In genomic region chr12:105192624-105193225, GRCh38 we compare ENCODE assay signal across 23 cellular contexts. TPM values are rescaled to one million over a fixed set of nuclear protein-coding genes. Genes with fewer than 3 reads are reported as not detected.
DNase-seq lines count a peak whose midpoint lies in the region; ATAC-seq, FAIRE-seq and TF ChIP-seq lines count a peak whose summit lies in the region.
"Had no signal": no experiment of that assay in that cellular context is flagged by ENCODE, and none has a peak within 500 bp of the region (broad histone marks: within the 10 kb centered on the region; RNA-seq: fewer than 3 reads in every experiment).

No MANE protein-coding gene starts in this region.

- no peaks in the 10 kb centered on the region for H4K20me1 ChIP-seq in SK-N-SH (ENCODE audit: insufficient read depth)
- H4K20me1 ChIP-seq in astrocyte (ENCODE audit: insufficient read depth, low read length) = no peaks in the 10 kb centered on the region

- H3K9me3 Mint-ChIP-seq in astrocyte (ENCODE audit: unreplicated experiment) (no peaks in the 10 kb centered on the region), memory B cell (no peaks in the 10 kb centered on the region)
- H3K9me3 Mint-ChIP-seq: activated CD8-positive, alpha-beta T cell treated with anti-CD3 and anti-CD28 coated beads for 36 hours; brain; CD8-positive, alpha-beta memory T cell; endodermal cell had no signal

- peaks cover 21% of the 10 kb centered on the region for H3F3A ChIP-seq in SK-N-SH (replicated peaks; ENCODE audit: insufficient read depth)

- no peak for TF ChIP-seq CTCF in SK-N-SH (IDR thresholded peaks at IDR 0.05)
- no peak for TF ChIP-seq CTCF in astrocyte (IDR thresholded peaks at IDR 0.05; ENCODE audit: insufficient read depth, low read depth, low read length)

- H3K9me2 ChIP-seq in SK-N-SH = no peaks in the 10 kb centered on the region

- no peak for ATAC-seq in SK-N-SH treated with all-trans-retinoic acid at 6 μM for 48 hours
- no peak for ATAC-seq in memory B cell (ENCODE audit: low read depth)
- no peak for ATAC-seq in HG02970 (IDR thresholded peaks at IDR 0.05; ENCODE audit: low FRiP score, unreplicated experiment)
- ATAC-seq: activated CD8-positive, alpha-beta T cell treated with anti-CD3 and anti-CD28 coated beads for 36 hours; gastrocnemius medialis; mucosa of descending colon; Right ventricle myocardium inferior; upper lobe of right lung had no signal

- no peaks in the 10 kb centered on the region for H3K27me3 ChIP-seq in SK-N-SH (ENCODE audit: insufficient read depth)
- H3K27me3 ChIP-seq in astrocyte (ENCODE audit: insufficient read depth, low read length) = no peaks in the 10 kb centered on the region
- H3K27me3 ChIP-seq: esophagus muscularis mucosa, gastrocnemius medialis, upper lobe of right lung had no signal

- H3K36me3 ChIP-seq in SK-N-SH (replicated peaks in 1 of 2; ENCODE audit: control insufficient read depth in 1 of 2, insufficient read depth in 2 of 2, low read length in 1 of 2) (peaks cover 83 to 88% of the 10 kb centered on the region in 2 experiments), astrocyte (ENCODE audit: insufficient read depth, low read length) (peaks cover 74% of the 10 kb centered on the region)

- CTCF ChIA-PET in SK-N-SH (lab: Yijun Ruan, JAX) = no interaction called here

- H3K4me3 Mint-ChIP-seq in astrocyte (ENCODE audit: unreplicated experiment) (no peak overlapping the region), memory B cell (no peak overlapping the region)
- H3K4me3 Mint-ChIP-seq: activated CD8-positive, alpha-beta T cell treated with anti-CD3 and anti-CD28 coated beads for 36 hours; brain; CD8-positive, alpha-beta memory T cell; endodermal cell had no signal

- H3K4me2 ChIP-seq in SK-N-SH (no peak overlapping the region), astrocyte (ENCODE audit: low read length) (no peak overlapping the region)

- H3K4me1 Mint-ChIP-seq in astrocyte (ENCODE audit: low read depth, unreplicated experiment) (peaks cover 6% of the 10 kb centered on the region), memory B cell (peaks cover 9% of the 10 kb centered on the region)
- H3K4me1 Mint-ChIP-seq: brain; CD8-positive, alpha-beta memory T cell; endodermal cell had no signal

- H2AFZ ChIP-seq in SK-N-SH (ENCODE audit: low read depth) (no peak overlapping the region), astrocyte (ENCODE audit: low read depth, low read length) (no peak overlapping the region)

- H3K4me3 ChIP-seq in SK-N-SH (ENCODE audit: low read depth in 2 of 2, low read length in 1 of 2) (no peak overlapping the region), astrocyte (ENCODE audit: insufficient read depth, low read depth, low read length) (no peak overlapping the region)
- H3K4me3 ChIP-seq: esophagus muscularis mucosa, gastrocnemius medialis, mucosa of descending colon, upper lobe of right lung had no signal

- H3K79me2 ChIP-seq in SK-N-SH (ENCODE audit: insufficient read depth) (no peaks in the 10 kb centered on the region; the same call in 1 of the 2 replicates), astrocyte (ENCODE audit: insufficient read depth, low read length) (no peaks in the 10 kb centered on the region)

- H3K4me1 ChIP-seq in SK-N-SH (ENCODE audit: control insufficient read depth in 1 of 2, insufficient read depth in 2 of 2, low read depth in 1 of 2, low read length in 1 of 2) = peaks cover 0 to 6% of the 10 kb centered on the region in 2 experiments; a peak in 2 of 4 replicates
- H3K4me1 ChIP-seq in astrocyte (ENCODE audit: insufficient read depth, low read length) = no peaks in the 10 kb centered on the region
- H3K4me1 ChIP-seq: esophagus muscularis mucosa, gastrocnemius medialis, upper lobe of right lung had no signal

- no peak for FAIRE-seq in astrocyte (lab: Jason Lieb, UNC)
- FAIRE-seq: islet of Langerhans had no signal

- no peaks in the 10 kb centered on the region for H3K9me3 ChIP-seq in SK-N-SH
- H3K9me3 ChIP-seq in astrocyte (ENCODE audit: insufficient read depth, low read depth, low read length) = no peaks in the 10 kb centered on the region
- H3K9me3 ChIP-seq: esophagus muscularis mucosa, gastrocnemius medialis, mucosa of descending colon, upper lobe of right lung had no signal

- TF ChIP-seq RAD21 in SK-N-SH (IDR thresholded peaks at IDR 0.05; ENCODE audit: low read length) = no peak

- DNase-seq in SK-N-SH = peak; percentile 51
- no peak for DNase-seq in astrocyte (ENCODE audit: low read depth)
- DNase-seq in memory B cell (ENCODE audit: low spot score in 2 of 2) = no peak
- DNase-seq in SHP77 (lab: John Stamatoyannopoulos, UW) = no peak
- no peak for DNase-seq in ecto neural progenitor cell (ENCODE audit: low spot score)
- DNase-seq: activated CD8-positive, alpha-beta T cell treated with anti-CD3 and anti-CD28 coated beads for 36 hours; activated gamma-delta T cell; CD8-positive, alpha-beta memory T cell; DMS79; endodermal cell; gastrocnemius medialis; mucosa of descending colon; NCI-H1436; NCI-H774; SW 1271; upper lobe of right lung had no signal

- H3K27ac ChIP-seq in SK-N-SH (ENCODE audit: low read depth in 2 of 2, low read length in 1 of 2) (peak overlapping the region in 1 of 2 experiments; percentile 51; a peak in 2 of 4 replicates), astrocyte (ENCODE audit: low read depth, low read length) (no peak overlapping the region), temporal lobe (ENCODE audit: low read depth, low read length) (peak overlapping the region; percentile 10)
- H3K27ac ChIP-seq: esophagus muscularis mucosa, gastrocnemius medialis, upper lobe of right lung had no signal

- H3K27ac Mint-ChIP-seq in astrocyte (ENCODE audit: unreplicated experiment) = peak overlapping the region; percentile 16
- H3K27ac Mint-ChIP-seq in memory B cell = peak overlapping the region; percentile 51
- H3K27ac Mint-ChIP-seq: activated CD8-positive, alpha-beta T cell treated with anti-CD3 and anti-CD28 coated beads for 36 hours; brain; endodermal cell had no signal

- no peak for TF ChIP-seq EP300 in SK-N-SH (IDR thresholded peaks at IDR 0.05; ENCODE audit: borderline replicate concordance in 1 of 2, low read depth in 1 of 2, low read length in 1 of 2)

- WGBS in SK-N-SH (ENCODE audit: low lambda C conversion rate) = 90% methylated on average over 1 of the region's 1 CpG

- no peak overlapping the region for H3K9ac ChIP-seq in SK-N-SH
- no peak overlapping the region for H3K9ac ChIP-seq in astrocyte (ENCODE audit: low read length)

- H3K27me3 Mint-ChIP-seq in astrocyte (ENCODE audit: low read depth, unreplicated experiment) = no peaks in the 10 kb centered on the region
- H3K27me3 Mint-ChIP-seq in memory B cell = no peaks in the 10 kb centered on the region
- H3K27me3 Mint-ChIP-seq: activated CD8-positive, alpha-beta T cell treated with anti-CD3 and anti-CD28 coated beads for 36 hours; CD8-positive, alpha-beta memory T cell had no signal

- peaks cover 42% of the 10 kb centered on the region for H3K36me3 Mint-ChIP-seq in astrocyte (ENCODE audit: low read depth, unreplicated experiment)
- H3K36me3 Mint-ChIP-seq in memory B cell = peaks cover 36% of the 10 kb centered on the region

- POLR2A ChIA-PET in SK-N-SH (lab: Yijun Ruan, JAX) = no interaction called here

TF ChIP-seq in SK-N-SH, 30 proteins besides CTCF, POLR2A, EP300 and RAD21:
- peak; percentile 41; the same call in 1 of the 2 replicates for TF ChIP-seq GATA2 (CRISPR knock-in tag; IDR thresholded peaks at IDR 0.05)
- no peak for TF ChIP-seq USF2 (IDR thresholded peaks at IDR 0.05; ENCODE audit: borderline replicate concordance, low read depth, low read length)

TF ChIP-seq in SK-N-SH treated with all-trans-retinoic acid at 6 μM for 48 hours, 23 proteins besides CTCF, POLR2A, EP300 and RAD21 (continues in another document):
- TF ChIP-seq ZC3H10 (CRISPR knock-in tag; IDR thresholded peaks at IDR 0.05) (no peak), OSR1 (CRISPR knock-in tag; IDR thresholded peaks at IDR 0.05) (no peak), ZNF565 (CRISPR knock-in tag; conservative IDR thresholded peaks at IDR 0.05; ENCODE audit: low read depth) (no peak), PATZ1 (CRISPR knock-in tag; IDR thresholded peaks at IDR 0.05; ENCODE audit: borderline replicate concordance) (no peak), TCF4 (CRISPR knock-in tag; IDR thresholded peaks at IDR 0.05; ENCODE audit: borderline replicate concordance) (no peak), RARB (CRISPR knock-in tag; IDR thresholded peaks at IDR 0.05) (no peak), CSRNP3 (CRISPR knock-in tag; IDR thresholded peaks at IDR 0.05) (no peak), ZNF8 (CRISPR knock-in tag; IDR thresholded peaks at IDR 0.05) (no peak)

RNA-seq across cellular contexts. Expression of gene APPL2, which starts 43.2 kb away (rescaled TPM):
- 59.2 and 65.9 TPM in 2 replicates for polyA plus RNA-seq in SK-N-SH (2012; rRNA removed)
- 69.2 and 93.5 TPM in 2 replicates for polyA plus RNA-seq in SK-N-SH (2012; cell fraction: cytosol; rRNA removed)
- 71.4 and 120 TPM in 2 replicates for polyA plus RNA-seq in SK-N-SH (2012; cell fraction: nucleus; rRNA removed)
- 16.6 and 17.7 TPM in 2 replicates for total RNA-seq in astrocyte
- total RNA-seq in temporal lobe = 39.3 TPM
